26 cellular contexts compared by ENCODE assay signal in the genomic region with DNA sequence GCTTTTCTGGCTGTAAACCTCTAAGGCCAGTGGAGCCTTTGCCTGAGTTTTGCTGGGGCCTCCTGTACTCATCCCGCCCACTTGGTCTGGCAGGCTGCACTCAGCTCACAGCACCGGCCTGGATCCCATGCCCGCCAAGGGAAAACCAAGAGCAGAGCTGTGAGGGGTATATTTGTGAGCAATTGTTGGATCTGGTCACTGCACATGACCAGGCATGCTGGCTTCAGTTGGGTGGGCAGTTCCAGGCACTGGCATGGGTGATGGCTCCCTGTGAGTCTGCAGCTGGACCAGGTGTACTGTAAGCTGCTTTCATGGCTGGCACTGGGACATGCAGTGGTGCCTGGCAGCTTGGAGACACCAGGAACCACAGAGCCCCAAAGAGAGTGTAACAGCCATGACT.
"Had no signal": no experiment of that assay in that cellular context is flagged by ENCODE, and none has a peak within 500 bp of the region (broad histone marks: within the 10 kb centered on the region; RNA-seq: fewer than 3 reads in every experiment).

No MANE protein-coding gene starts in this region.

- H3K36me3 Mint-ChIP-seq: activated naive CD4-positive, alpha-beta T cell treated with anti-CD3 and anti-CD28 coated beads, Interleukin-2, amount 10 ng/mL, durations not matched to agents 7 days and 5 days; activated naive CD8-positive, alpha-beta T cell treated with anti-CD3 and anti-CD28 coated beads for 36 hours; T-cell had no signal

- H3K27ac ChIP-seq: SJSA1, VCaP had no signal

- H3K4me3 Mint-ChIP-seq: activated CD4-positive, alpha-beta memory T cell treated with anti-CD3 and anti-CD28 coated beads, Interleukin-2, amount 10 ng/mL, durations not matched to agents 7 days and 5 days; activated naive CD4-positive, alpha-beta T cell treated with anti-CD3 and anti-CD28 coated beads, Interleukin-2, amount 10 ng/mL, durations not matched to agents 7 days and 5 days; activated naive CD8-positive, alpha-beta T cell treated with anti-CD3 and anti-CD28 coated beads for 36 hours; activated T-cell treated with anti-CD3 and anti-CD28 coated beads, Interleukin-2, amount 50 U/mL, for 72 hours; T-cell had no signal

- H3K36me3 ChIP-seq: SJSA1 had no signal

- H3K4me3 ChIP-seq: SJSA1 had no signal

- ATAC-seq: activated T-cell treated with anti-CD3 and anti-CD28 coated beads, Interleukin-2, amount 50 U/mL, for 72 hours; T-cell had no signal

- H3K9me3 Mint-ChIP-seq: activated naive CD4-positive, alpha-beta T cell treated with anti-CD3 and anti-CD28 coated beads, Interleukin-2, amount 10 ng/mL, durations not matched to agents 7 days and 5 days; activated naive CD8-positive, alpha-beta T cell treated with anti-CD3 and anti-CD28 coated beads for 36 hours; activated T-helper 2 cell treated with anti-CD3 and anti-CD28 coated beads, Interferon-gamma antibody, Interleukin-2, Interleukin-4, amounts not matched to agents 10 μg/mL and 5 μg/mL and 100 μg/mL, durations not matched to agents 14 hours and 24 hours and 36 hours had no signal

- H3K4me1 Mint-ChIP-seq: activated CD4-positive, alpha-beta memory T cell treated with anti-CD3 and anti-CD28 coated beads, Interleukin-2, amount 10 ng/mL, durations not matched to agents 7 days and 5 days; activated naive CD4-positive, alpha-beta T cell treated with anti-CD3 and anti-CD28 coated beads, Interleukin-2, amount 10 ng/mL, durations not matched to agents 7 days and 5 days; activated naive CD8-positive, alpha-beta T cell treated with anti-CD3 and anti-CD28 coated beads for 36 hours; T-cell had no signal

- DNase-seq: activated CD4-positive, alpha-beta memory T cell treated with anti-CD3 and anti-CD28 coated beads, Interleukin-2, amount 10 ng/mL, durations not matched to agents 7 days and 5 days; activated CD4-positive, alpha-beta T cell treated with anti-CD3 and anti-CD28 coated beads, Interleukin-2, amount 50 U/mL, for 1 hour; activated CD4-positive, CD25-positive, alpha-beta regulatory T cell; activated CD8-positive, alpha-beta memory T cell treated with anti-CD3 and anti-CD28 coated beads, Interleukin-2, amount 50 U/mL, for 4 hours; activated gamma-delta T cell treated with Interleukin-2 at 50 U/mL for 16 hours; activated naive CD4-positive, alpha-beta T cell treated with anti-CD3 and anti-CD28 coated beads, Interleukin-2, amount 10 ng/mL, durations not matched to agents 7 days and 5 days; activated naive CD8-positive, alpha-beta T cell treated with anti-CD3 and anti-CD28 coated beads for 36 hours; activated T-cell treated with anti-CD3 and anti-CD28 coated beads, Interleukin-2, amount 50 U/mL, for 72 hours; caudate nucleus; KG1; NCI-H1092; NCI-H1417; NCI-H1694; NCI-H2029; NCI-H2107; NCI-H2171 treated with DMSO at 0.1 percent for 48 hours; NCI-H226; NCI-H526; NCI-H774; SHP77; T-cell; T-helper 2 cell; T1000 had no signal

- H3K27me3 ChIP-seq: SJSA1 had no signal

- H3K27me3 Mint-ChIP-seq: activated CD4-positive, alpha-beta memory T cell treated with anti-CD3 and anti-CD28 coated beads, Interleukin-2, amount 10 ng/mL, durations not matched to agents 7 days and 5 days; activated naive CD4-positive, alpha-beta T cell treated with anti-CD3 and anti-CD28 coated beads, Interleukin-2, amount 10 ng/mL, durations not matched to agents 7 days and 5 days; activated naive CD8-positive, alpha-beta T cell treated with anti-CD3 and anti-CD28 coated beads for 36 hours; T-cell had no signal

- H3K27ac Mint-ChIP-seq: activated CD4-positive, alpha-beta memory T cell treated with anti-CD3 and anti-CD28 coated beads, Interleukin-2, amount 10 ng/mL, durations not matched to agents 7 days and 5 days; activated naive CD4-positive, alpha-beta T cell treated with anti-CD3 and anti-CD28 coated beads, Interleukin-2, amount 10 ng/mL, durations not matched to agents 7 days and 5 days; activated naive CD8-positive, alpha-beta T cell treated with anti-CD3 and anti-CD28 coated beads for 36 hours; activated T-cell treated with anti-CD3 and anti-CD28 coated beads, Interleukin-2, amount 50 U/mL, for 72 hours; activated T-helper 2 cell treated with anti-CD3 and anti-CD28 coated beads, Interferon-gamma antibody, Interleukin-2, Interleukin-4, amounts not matched to agents 10 μg/mL and 5 μg/mL and 100 μg/mL, durations not matched to agents 14 hours and 24 hours and 36 hours; T-cell had no signal

- H3K4me1 ChIP-seq: SJSA1 had no signal
